ENCODE assay signal across 1 cellular context in genomic region chr4:94396984-94397383, GRCh38.
TF ChIP-seq lines count a peak whose summit lies in the region.

No MANE protein-coding gene starts in this region.

TF ChIP-seq in K562, 482 proteins besides CTCF, POLR2A, EP300 and RAD21 (continued from another document):
- TF ChIP-seq MGA (IDR thresholded peaks at IDR 0.05) = no peak
- TF ChIP-seq ZNF316 (IDR thresholded peaks at IDR 0.05) = peak; percentile 90
- TF ChIP-seq ZNF586 (CRISPR knock-in tag; conservative IDR thresholded peaks at IDR 0.05) = no peak
- no peak for TF ChIP-seq ATF4 (CRISPR knock-in tag; IDR thresholded peaks at IDR 0.05)
- TF ChIP-seq HDAC3 (IDR thresholded peaks at IDR 0.05; ENCODE audit: borderline replicate concordance, partially characterized antibody) = no peak
- TF ChIP-seq RBM25 (IDR thresholded peaks at IDR 0.05; ENCODE audit: low read depth, low read length, severe bottlenecking) = no peak
- TF ChIP-seq MTA3 (IDR thresholded peaks at IDR 0.05; ENCODE audit: borderline replicate concordance) = no peak
- TF ChIP-seq NFYB (IDR thresholded peaks at IDR 0.05; ENCODE audit: extremely low read depth, insufficient read length) = no peak
- TF ChIP-seq LCOR (CRISPR knock-in tag; IDR thresholded peaks at IDR 0.05) = no peak
- no peak for TF ChIP-seq ZNF408 (CRISPR knock-in tag; IDR thresholded peaks at IDR 0.05; ENCODE audit: low read depth)
- peak; percentile 48; the same call in 1 of the 2 replicates for TF ChIP-seq MAFF (IDR thresholded peaks at IDR 0.05; ENCODE audit: low read length)
- TF ChIP-seq CLOCK (CRISPR knock-in tag; IDR thresholded peaks at IDR 0.05; ENCODE audit: borderline replicate concordance) = no peak
- peak; percentile 76 for TF ChIP-seq MAFG (tag; conservative IDR thresholded peaks at IDR 0.05)
- no peak for TF ChIP-seq POLR3G (IDR thresholded peaks at IDR 0.05; ENCODE audit: extremely low read depth, insufficient read length, insufficient replicate concordance)
